In the genomic region with DNA sequence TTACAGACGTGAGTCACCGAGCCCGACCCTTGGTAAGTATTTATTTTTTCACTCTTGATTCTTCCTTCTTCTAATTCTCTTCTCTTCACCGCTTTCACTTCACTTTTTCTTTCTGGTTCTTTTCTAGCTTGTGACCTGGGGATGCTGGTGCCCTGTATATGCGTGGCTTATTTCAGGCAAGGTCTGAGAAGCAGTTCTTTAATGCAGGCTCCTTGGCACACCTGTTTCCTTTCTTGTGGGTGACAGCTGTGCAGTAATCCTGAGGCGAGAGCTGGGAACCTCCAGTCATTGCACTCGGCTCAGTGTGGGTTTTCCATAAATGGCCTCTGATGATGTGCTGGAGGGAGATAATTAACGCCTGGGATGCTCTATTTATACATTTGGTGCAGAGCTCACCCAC, we compare ENCODE assay signal across 1 cellular context.
A peak's percentile ranks its signal among the peaks of the same experiment; 100 is the strongest.
TF ChIP-seq lines count a peak whose summit lies in the region.

No MANE protein-coding gene starts in this region.

TF ChIP-seq in GM12878, 131 proteins besides CTCF, POLR2A, EP300 and RAD21:
- TF ChIP-seq, protein P1, sequence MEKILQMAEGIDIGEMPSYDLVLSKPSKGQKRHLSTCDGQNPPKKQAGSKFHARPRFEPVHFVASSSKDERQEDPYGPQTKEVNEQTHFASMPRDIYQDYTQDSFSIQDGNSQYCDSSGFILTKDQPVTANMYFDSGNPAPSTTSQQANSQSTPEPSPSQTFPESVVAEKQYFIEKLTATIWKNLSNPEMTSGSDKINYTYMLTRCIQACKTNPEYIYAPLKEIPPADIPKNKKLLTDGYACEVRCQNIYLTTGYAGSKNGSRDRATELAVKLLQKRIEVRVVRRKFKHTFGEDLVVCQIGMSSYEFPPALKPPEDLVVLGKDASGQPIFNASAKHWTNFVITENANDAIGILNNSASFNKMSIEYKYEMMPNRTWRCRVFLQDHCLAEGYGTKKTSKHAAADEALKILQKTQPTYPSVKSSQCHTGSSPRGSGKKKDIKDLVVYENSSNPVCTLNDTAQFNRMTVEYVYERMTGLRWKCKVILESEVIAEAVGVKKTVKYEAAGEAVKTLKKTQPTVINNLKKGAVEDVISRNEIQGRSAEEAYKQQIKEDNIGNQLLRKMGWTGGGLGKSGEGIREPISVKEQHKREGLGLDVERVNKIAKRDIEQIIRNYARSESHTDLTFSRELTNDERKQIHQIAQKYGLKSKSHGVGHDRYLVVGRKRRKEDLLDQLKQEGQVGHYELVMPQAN (conservative IDR thresholded peaks at IDR 0.05): no peak
- TF ChIP-seq ATF7 (IDR thresholded peaks at IDR 0.05; ENCODE audit: low read depth) (no peak), STAT1 (conservative IDR thresholded peaks at IDR 0.05) (no peak), WRNIP1 (IDR thresholded peaks at IDR 0.05; ENCODE audit: borderline replicate concordance, low read depth, low read length) (no peak), ZNF24 (IDR thresholded peaks at IDR 0.05) (0 out of 2 replicates have a peak, but pooled peaks have one; percentile 53)
TF ChIP-seq in GM12878: peak in this region for 1.
